In genomic region chr3:152524198-152525140, GRCh38 we compare ENCODE assay signal across 7 cellular contexts.
DNase-seq lines count a peak whose midpoint lies in the region; ATAC-seq, FAIRE-seq and TF ChIP-seq lines count a peak whose summit lies in the region.

No MANE protein-coding gene starts in this region.

- no peaks in the 10 kb centered on the region for H4K20me1 ChIP-seq in PC-3 (ENCODE audit: low read length)
- no peaks in the 10 kb centered on the region for H4K20me1 ChIP-seq in mammary epithelial cell (ENCODE audit: insufficient read depth, low read length)

- no peaks in the 10 kb centered on the region for H3K79me2 ChIP-seq in PC-3 (ENCODE audit: low read length)
- H3K79me2 ChIP-seq in mammary epithelial cell (ENCODE audit: insufficient read depth, low read length): no peaks in the 10 kb centered on the region

- H3K27me3 ChIP-seq in PC-3 (ENCODE audit: low read length) (no peaks in the 10 kb centered on the region), mammary epithelial cell (ENCODE audit: insufficient read depth, low read length) (no peaks in the 10 kb centered on the region), lung (ENCODE audit: control insufficient read depth, insufficient read depth) (no peaks in the 10 kb centered on the region), upper lobe of right lung (no peaks in the 10 kb centered on the region)

- peak; percentile 27 for DNase-seq in DMS79 treated with DMSO at 0.1 percent for 48 hours (lab: John Stamatoyannopoulos, UW)
- DNase-seq in GM19239 (ENCODE audit: insufficient read length, low spot score): no peak
- peak; percentile 2 for DNase-seq in HuH-7.5 (ENCODE audit: low spot score)
- peak; percentile 80 for DNase-seq in PC-3
- DNase-seq in mammary epithelial cell: peak; percentile 12
- DNase-seq in lung (ENCODE audit: low spot score): no peak
- no peak for DNase-seq in upper lobe of right lung

- no peak overlapping the region for H3K9ac ChIP-seq in PC-3 (ENCODE audit: low read length)
- H3K9ac ChIP-seq in mammary epithelial cell (ENCODE audit: insufficient read depth, low read length): no peak overlapping the region

- 56% methylated on average over 3 of the region's 3 CpGs for WGBS in mammary epithelial cell (ENCODE audit: low coverage, missing lambda C conversion rate)
- WGBS in lung, 2 donors: 78 to 81% methylated on average over 3 of the region's 3 CpGs

- dilution Hi-C loops in mammary epithelial cell (cut with HindIII; ENCODE audit: low sequenced_read_pairs): no loop called here

- CTCF ChIA-PET in PC-3 (lab: Charles Lee): interaction anchor here (0.7 kb wide), 2 partner anchors 765 to 1369 kb away, joined by 3 read pairs; no protein-coding TSS in a partner anchor
- CTCF ChIA-PET in mammary epithelial cell (lab: Charles Lee; ENCODE audit: low non-redundant PET): interaction anchor here (0.7 kb wide), 1 partner anchor 563 kb away, joined by 3 read pairs; no protein-coding TSS in a partner anchor

- intact Hi-C loops in PC-3 (cut with micrococcal nuclease): loop anchor here (1.0 to 5.0 kb wide), 3 partner anchors 16 to 452 kb away; no protein-coding TSS in a partner anchor
- intact Hi-C loops in mammary epithelial cell (cut with micrococcal nuclease): loop anchor here (2.0 to 5.0 kb wide), 2 partner anchors 50 to 452 kb away; no protein-coding TSS in a partner anchor
- intact Hi-C loops in upper lobe of right lung (cut with DNase I): no loop called here

- in situ Hi-C loops in mammary epithelial cell (cut with MboI; ENCODE audit: low sequenced_read_pairs in 2 of 2): loop anchor here in 1 of 2 donors (25.0 kb wide), 1 partner anchor 1062 kb away; the partner anchor contains the start of gene IGSF10

- no peak overlapping the region for H3K27ac ChIP-seq in PC-3 (ENCODE audit: low read length)
- no peak overlapping the region for H3K27ac ChIP-seq in mammary epithelial cell (ENCODE audit: insufficient read depth, low read depth, low read length)
- H3K27ac ChIP-seq in lung (ENCODE audit: low read depth in 1 of 2, low read length in 1 of 2): no peak overlapping the region
- H3K27ac ChIP-seq in upper lobe of right lung: no peak overlapping the region

- peak; percentile 51; the same call in 1 of the 2 replicates for ATAC-seq in PC-3
- no peak for ATAC-seq in lung (ENCODE audit: insufficient read depth, low FRiP score)
- peak; percentile 72 for ATAC-seq in upper lobe of right lung

- H3K4me1 ChIP-seq in PC-3 (ENCODE audit: insufficient read depth, low read length) (no peaks in the 10 kb centered on the region), mammary epithelial cell (ENCODE audit: insufficient read depth, low read length) (no peaks in the 10 kb centered on the region), lung (ENCODE audit: control insufficient read depth in 2 of 2, insufficient read depth in 2 of 2, low read length in 2 of 2) (no peaks in the 10 kb centered on the region), upper lobe of right lung (no peaks in the 10 kb centered on the region)

- no peak overlapping the region for H3K4me2 ChIP-seq in PC-3 (ENCODE audit: low read length)
- H3K4me2 ChIP-seq in mammary epithelial cell (ENCODE audit: insufficient read depth, low read depth, low read length): no peak overlapping the region

- peak; percentile 89 for TF ChIP-seq CTCF in PC-3 (conservative IDR thresholded peaks at IDR 0.05; ENCODE audit: low read depth, low read length)
- peak; percentile 78 to 94 for TF ChIP-seq CTCF in mammary epithelial cell (conservative IDR thresholded peaks at IDR 0.05 in 1 of 2, IDR thresholded peaks at IDR 0.05 in 1 of 2; ENCODE audit: extremely low read depth in 1 of 2, insufficient read depth in 1 of 2, low read depth in 1 of 2, low read length in 2 of 2)
- TF ChIP-seq CTCF in lung (IDR thresholded peaks at IDR 0.05; ENCODE audit: control extremely low read depth, extremely low read depth): peak; percentile 75
- peak; percentile 92 for TF ChIP-seq CTCF in upper lobe of right lung (IDR thresholded peaks at IDR 0.05)

- BruUV-seq in PC-3 (replicated peaks; lab: Mats Ljungman, UMichigan) (no TSS peak), mammary epithelial cell (replicated peaks; lab: Mats Ljungman, UMichigan) (no TSS peak)

- POLR2A ChIA-PET in PC-3 (lab: Charles Lee; ENCODE audit: unreplicated experiment): no interaction called here

- H3K36me3 ChIP-seq in PC-3 (ENCODE audit: low read depth, low read length) (no peaks in the 10 kb centered on the region), mammary epithelial cell (ENCODE audit: insufficient read depth, low read length) (no peaks in the 10 kb centered on the region), lung (ENCODE audit: control insufficient read depth in 2 of 2, insufficient read depth in 2 of 2, low read length in 2 of 2) (no peaks in the 10 kb centered on the region), upper lobe of right lung (no peaks in the 10 kb centered on the region)

- no peak overlapping the region for H2AFZ ChIP-seq in PC-3 (ENCODE audit: low read length)
- no peak overlapping the region for H2AFZ ChIP-seq in mammary epithelial cell (ENCODE audit: low read depth, low read length)

- H3K9me2 ChIP-seq in PC-3 (replicated peaks; ENCODE audit: low read length): no peaks in the 10 kb centered on the region

- H3K9me3 ChIP-seq in PC-3 (ENCODE audit: low read length) (no peaks in the 10 kb centered on the region), mammary epithelial cell (replicated peaks; ENCODE audit: insufficient read depth, low read length) (no peaks in the 10 kb centered on the region), lung (ENCODE audit: control insufficient read depth in 2 of 2, insufficient read depth in 1 of 2, low read length in 1 of 2) (no peaks in the 10 kb centered on the region), upper lobe of right lung (no peaks in the 10 kb centered on the region)

- H3K4me3 ChIP-seq in PC-3 (ENCODE audit: low read length) (no peak overlapping the region), mammary epithelial cell (replicated peaks in 1 of 3; ENCODE audit: insufficient read depth in 1 of 3, low read depth in 2 of 3, low read length in 3 of 3) (no peak overlapping the region), lung (no peak overlapping the region), upper lobe of right lung (no peak overlapping the region)

- FAIRE-seq in GM19239 (lab: Jason Lieb, UNC): peak; percentile 94

- no peaks in the 10 kb centered on the region for H3F3A ChIP-seq in PC-3 (ENCODE audit: low read length, unreplicated experiment)

Comparison
In these comparisons a context has a peak if more than half of its experiments do, and no peak if none do; other contexts are left out.
1. DNase-seq: peak in DMS79 treated with DMSO at 0.1 percent for 48 hours (single experiment), HuH-7.5 (single experiment), PC-3 (single experiment) and mammary epithelial cell (single experiment); none in GM19239 (single experiment), lung (single experiment) and upper lobe of right lung (single experiment).
2. Peak in every context shown above with its lines, with median percentiles within 50 percentile points of each other: CTCF ChIP-seq.